In the genomic region with DNA sequence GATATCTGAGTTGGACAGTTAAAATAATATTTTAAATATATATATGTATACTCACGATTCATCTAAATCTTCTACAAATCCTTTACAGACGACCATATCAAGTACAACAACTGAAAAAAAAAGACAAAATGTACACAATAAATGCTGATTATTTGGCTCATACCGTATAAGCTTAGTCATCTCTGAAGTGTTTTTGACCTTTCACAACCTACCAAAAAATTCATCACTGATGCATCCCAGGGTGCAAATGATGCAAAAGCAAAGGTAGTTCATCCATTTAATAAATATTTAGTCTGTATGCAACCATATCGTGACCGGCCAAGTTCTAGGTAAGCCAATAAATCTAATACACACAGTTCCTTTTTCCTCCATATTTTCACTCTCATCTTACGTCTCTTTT, we compare ENCODE assay signal across 8 cellular contexts. TPM values are rescaled to one million over a fixed set of nuclear protein-coding genes. Genes with fewer than 3 reads are reported as not detected.
DNase-seq lines count a peak whose midpoint lies in the region; ATAC-seq and TF ChIP-seq lines count a peak whose summit lies in the region.

No MANE protein-coding gene starts in this region.

- ATAC-seq in heart left ventricle (no peak), Right ventricle myocardium inferior (no peak), lower lobe of right lung (no peak), HG03342 (IDR thresholded peaks at IDR 0.05; ENCODE audit: unreplicated experiment) (no peak)

- TF ChIP-seq POLR2A in heart left ventricle (IDR thresholded peaks at IDR 0.05): no peak

- H3K4me1 ChIP-seq in heart left ventricle (peaks cover 0 to 34% (median 21%) of the 10 kb centered on the region in 12 donors), ascending aorta (peaks cover 0 to 8% of the 10 kb centered on the region in 2 donors), lower lobe of right lung (peaks cover 25% of the 10 kb centered on the region), urinary bladder (ENCODE audit: insufficient read depth) (no peaks in the 10 kb centered on the region)

- peak overlapping the region in 3 of 12 donors; percentile 84 to 91 (median 88) for H3K27ac ChIP-seq in heart left ventricle
- no peak overlapping the region for H3K27ac ChIP-seq in ascending aorta
- no peak overlapping the region for H3K27ac ChIP-seq in lower lobe of right lung
- H3K27ac ChIP-seq in urinary bladder (ENCODE audit: low read depth): no peak overlapping the region

- H3K9me3 ChIP-seq in heart left ventricle: no peaks in the 10 kb centered on the region
- H3K9me3 ChIP-seq in ascending aorta: no peaks in the 10 kb centered on the region
- no peaks in the 10 kb centered on the region for H3K9me3 ChIP-seq in lower lobe of right lung

- TF ChIP-seq CTCF in heart left ventricle (IDR thresholded peaks at IDR 0.05): no peak
- TF ChIP-seq CTCF in ascending aorta (IDR thresholded peaks at IDR 0.05): no peak
- no peak for TF ChIP-seq CTCF in lower lobe of right lung (IDR thresholded peaks at IDR 0.05)
- no peak for TF ChIP-seq CTCF in GM13977 (IDR thresholded peaks at IDR 0.05; ENCODE audit: extremely low read depth, insufficient read depth, missing control alignments)

- H3K27me3 ChIP-seq in heart left ventricle: no peaks in the 10 kb centered on the region
- no peaks in the 10 kb centered on the region for H3K27me3 ChIP-seq in ascending aorta
- H3K27me3 ChIP-seq in lower lobe of right lung (ENCODE audit: low read depth): no peaks in the 10 kb centered on the region

- DNase-seq in heart left ventricle: no peak
- no peak for DNase-seq in Right ventricle myocardium inferior (ENCODE audit: missing footprints)
- DNase-seq in ascending aorta (ENCODE audit: low spot score in 2 of 2): no peak
- no peak for DNase-seq in lower lobe of right lung
- DNase-seq in GM13977 (ENCODE audit: low spot score): no peak
- DNase-seq in NCI-H82 (lab: John Stamatoyannopoulos, UW): no peak

- intact Hi-C loops in heart left ventricle (cut with DNase I): no loop called here
- intact Hi-C loops in Right ventricle myocardium inferior (cut with DNase I): no loop called here
- intact Hi-C loops in ascending aorta (cut with DNase I): loop anchor here (5.0 to 10.0 kb wide), 3 partner anchors 241 to 1711 kb away; a partner anchor contains a TSS
- intact Hi-C loops in lower lobe of right lung (cut with DNase I): no loop called here

- in situ Hi-C loops in GM13977 (cut with MboI; ENCODE audit: low pct_unique_long_range_greater_than_20kb, low sequenced_read_pairs, unreplicated experiment): no loop called here

- peak overlapping the region; percentile 77 to 99 (median 92) for H3K4me3 ChIP-seq in heart left ventricle
- peak overlapping the region; percentile 66 to 98 for H3K4me3 ChIP-seq in ascending aorta
- H3K4me3 ChIP-seq in lower lobe of right lung: peak overlapping the region; percentile 80
- H3K4me3 ChIP-seq in urinary bladder (ENCODE audit: low read depth, low read length): peak overlapping the region; percentile 91

- H3K36me3 ChIP-seq in heart left ventricle (peaks cover 0 to 47% (median 38%) of the 10 kb centered on the region in 9 donors), ascending aorta (peaks cover 15 to 31% of the 10 kb centered on the region in 2 donors), lower lobe of right lung (peaks cover 38% of the 10 kb centered on the region), urinary bladder (ENCODE audit: insufficient read depth) (no peaks in the 10 kb centered on the region)

- 40 to 44% (median 43%) methylated on average over 6 of the region's 6 CpGs for WGBS in heart left ventricle, 4 donors
- 19% methylated on average over 6 of the region's 6 CpGs for WGBS in urinary bladder

RNA-seq across cellular contexts. Expression of a gene that starts 1.1 kb away (rescaled TPM):
- 10 to 100 TPM; 20.0 to 39.0 (median 31.7) TPM for total RNA-seq in heart left ventricle
- 10 to 100 TPM; 13.0 to 25.3 TPM for polyA plus RNA-seq in heart left ventricle
- 24.7 TPM for total RNA-seq in Right ventricle myocardium inferior
- 12.9 TPM for total RNA-seq in ascending aorta
- total RNA-seq in lower lobe of right lung: 48.7 TPM
- 97.6 TPM for total RNA-seq in urinary bladder
- 19.9 TPM for polyA plus RNA-seq in urinary bladder
